Comparison of ENCODE assay signal across 32 cellular contexts in the genomic region with DNA sequence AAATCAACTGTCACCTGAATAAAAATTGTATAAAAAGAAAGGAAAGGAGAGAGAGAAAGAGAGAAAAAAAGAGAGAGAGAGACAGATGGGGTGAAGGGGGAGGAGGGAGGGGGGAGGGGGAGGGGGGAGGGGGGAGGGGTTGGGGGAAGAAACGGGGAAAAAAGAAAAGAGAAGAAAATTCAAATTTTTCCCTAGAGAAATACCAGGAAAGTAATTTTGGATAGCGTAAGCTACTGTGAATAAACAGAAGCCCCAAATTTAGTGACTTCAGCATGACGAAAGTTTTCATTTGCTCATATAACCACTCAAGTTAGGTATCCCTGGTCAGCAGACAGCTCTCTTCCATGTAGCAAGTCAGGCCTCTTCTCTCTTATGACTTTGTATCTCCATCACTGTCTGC.
"Had no signal": no experiment of that assay in that cellular context is flagged by ENCODE, and none has a peak within 500 bp of the region (broad histone marks: within the 10 kb centered on the region; RNA-seq: fewer than 3 reads in every experiment).

No MANE protein-coding gene starts in this region.

- H3K36me3 ChIP-seq: left lung, lower lobe of right lung, pancreas, prostate gland, sigmoid colon, spleen, suprapubic skin, thoracic aorta, tibial artery, upper lobe of right lung had no signal

- H3K27me3 Mint-ChIP-seq: naive B cell; stimulated activated naive CD8-positive, alpha-beta T cell treated with anti-CD3 and anti-CD28 coated beads, Interleukin-15, Interleukin-2, amounts not matched to agents 100 ng/mL and 50 ng/mL, for 24 hours had no signal

- H3K4me3 ChIP-seq: left lung, lower lobe of right lung, pancreas, prostate gland, sigmoid colon, spleen, suprapubic skin, thoracic aorta, tibial artery, upper lobe of right lung had no signal

- ATAC-seq: left colon; left lung; lower lobe of right lung; natural killer cell; pancreas; right cardiac atrium; stimulated activated effector memory CD8-positive, alpha-beta T cell treated with anti-CD3 and anti-CD28 coated beads, Interleukin-12 subunit alpha, Interleukin-12 subunit beta, amount 100 ng/mL, for 72 hours; upper lobe of right lung had no signal

- H3K4me1 ChIP-seq: left lung, lower lobe of right lung, pancreas, prostate gland, sigmoid colon, spleen, suprapubic skin, upper lobe of right lung had no signal

- H3K27me3 ChIP-seq: left lung, pancreas, sigmoid colon, spleen, suprapubic skin, tibial artery, upper lobe of right lung had no signal

- FAIRE-seq: islet of Langerhans, pancreas, small intestine, urothelium cell line had no signal

- H3K4me1 Mint-ChIP-seq: immature natural killer cell; mesothelial cell of epicardium; naive B cell; natural killer cell; stimulated activated effector memory CD8-positive, alpha-beta T cell treated with anti-CD3 and anti-CD28 coated beads, Interleukin-12 subunit alpha, Interleukin-12 subunit beta, amount 100 ng/mL, for 72 hours had no signal

- H3K9me3 ChIP-seq: lower lobe of right lung, pancreas, prostate gland, sigmoid colon, suprapubic skin, thoracic aorta, upper lobe of right lung had no signal

- H3K36me3 Mint-ChIP-seq: mesothelial cell of epicardium; naive B cell; natural killer cell; stimulated activated effector memory CD8-positive, alpha-beta T cell treated with anti-CD3 and anti-CD28 coated beads, Interleukin-12 subunit alpha, Interleukin-12 subunit beta, amount 100 ng/mL, for 72 hours had no signal

- H3K27ac ChIP-seq: left lung, lower lobe of right lung, pancreas, prostate gland, sigmoid colon, spleen, suprapubic skin, thoracic aorta, tibial artery, upper lobe of right lung had no signal

- H3K27ac Mint-ChIP-seq: immature natural killer cell; mesothelial cell of epicardium; naive B cell; natural killer cell; nephron progenitor cell; stimulated activated effector memory CD8-positive, alpha-beta T cell treated with anti-CD3 and anti-CD28 coated beads, Interleukin-12 subunit alpha, Interleukin-12 subunit beta, amount 100 ng/mL, for 72 hours; stimulated activated naive CD8-positive, alpha-beta T cell treated with anti-CD3 and anti-CD28 coated beads, Interleukin-15, Interleukin-2, amounts not matched to agents 100 ng/mL and 50 ng/mL, for 24 hours had no signal

- H3K4me3 Mint-ChIP-seq: immature natural killer cell; mesothelial cell of epicardium; naive B cell; natural killer cell; nephron progenitor cell; stimulated activated effector memory CD8-positive, alpha-beta T cell treated with anti-CD3 and anti-CD28 coated beads, Interleukin-12 subunit alpha, Interleukin-12 subunit beta, amount 100 ng/mL, for 72 hours; stimulated activated naive CD8-positive, alpha-beta T cell treated with anti-CD3 and anti-CD28 coated beads, Interleukin-15, Interleukin-2, amounts not matched to agents 100 ng/mL and 50 ng/mL, for 24 hours had no signal

- DNase-seq: hypothalamus; immature natural killer cell; kidney; left colon; left lung; lower lobe of right lung; mammary epithelial cell; mesenchymal stem cell; naive B cell; natural killer cell; nephron progenitor cell; nucleus accumbens; pancreas; posterior cingulate gyrus; retina; right cardiac atrium; sigmoid colon; small intestine; spleen; stimulated activated CD4-positive, alpha-beta T cell treated with anti-CD3 and anti-CD28 coated beads, Interleukin-4, amount 100 ng/mL, for 24 hours; stimulated activated naive CD4-positive, alpha-beta T cell; tibial artery; trophoblast cell; upper lobe of right lung had no signal
